In the genomic region with DNA sequence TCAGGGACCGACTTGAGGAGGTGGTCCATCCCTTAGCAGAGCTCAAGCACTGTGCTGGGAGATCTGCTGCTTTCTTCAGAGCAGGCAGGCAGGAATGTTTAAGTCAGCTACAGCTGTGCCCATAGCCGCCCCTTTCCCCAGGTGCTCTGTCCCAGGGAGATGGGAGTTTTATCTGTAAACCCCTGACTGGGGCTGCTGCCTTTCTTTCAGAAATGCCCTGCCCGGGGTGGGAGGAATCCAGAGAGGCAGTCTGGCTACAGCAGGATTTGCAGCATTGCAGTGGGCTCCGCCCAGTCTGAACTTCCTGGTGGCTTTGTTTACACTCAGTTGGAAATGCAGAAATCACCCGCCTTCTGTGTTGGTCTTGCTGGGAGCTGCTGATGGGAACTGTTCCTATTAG, we compare ENCODE assay signal across 1 cellular context.
TF ChIP-seq lines count a peak whose summit lies in the region.

No MANE protein-coding gene starts in this region.

TF ChIP-seq in GM23338, 12 proteins besides CTCF, POLR2A, EP300 and RAD21 (continued from another document):
- TF ChIP-seq, protein P1, sequence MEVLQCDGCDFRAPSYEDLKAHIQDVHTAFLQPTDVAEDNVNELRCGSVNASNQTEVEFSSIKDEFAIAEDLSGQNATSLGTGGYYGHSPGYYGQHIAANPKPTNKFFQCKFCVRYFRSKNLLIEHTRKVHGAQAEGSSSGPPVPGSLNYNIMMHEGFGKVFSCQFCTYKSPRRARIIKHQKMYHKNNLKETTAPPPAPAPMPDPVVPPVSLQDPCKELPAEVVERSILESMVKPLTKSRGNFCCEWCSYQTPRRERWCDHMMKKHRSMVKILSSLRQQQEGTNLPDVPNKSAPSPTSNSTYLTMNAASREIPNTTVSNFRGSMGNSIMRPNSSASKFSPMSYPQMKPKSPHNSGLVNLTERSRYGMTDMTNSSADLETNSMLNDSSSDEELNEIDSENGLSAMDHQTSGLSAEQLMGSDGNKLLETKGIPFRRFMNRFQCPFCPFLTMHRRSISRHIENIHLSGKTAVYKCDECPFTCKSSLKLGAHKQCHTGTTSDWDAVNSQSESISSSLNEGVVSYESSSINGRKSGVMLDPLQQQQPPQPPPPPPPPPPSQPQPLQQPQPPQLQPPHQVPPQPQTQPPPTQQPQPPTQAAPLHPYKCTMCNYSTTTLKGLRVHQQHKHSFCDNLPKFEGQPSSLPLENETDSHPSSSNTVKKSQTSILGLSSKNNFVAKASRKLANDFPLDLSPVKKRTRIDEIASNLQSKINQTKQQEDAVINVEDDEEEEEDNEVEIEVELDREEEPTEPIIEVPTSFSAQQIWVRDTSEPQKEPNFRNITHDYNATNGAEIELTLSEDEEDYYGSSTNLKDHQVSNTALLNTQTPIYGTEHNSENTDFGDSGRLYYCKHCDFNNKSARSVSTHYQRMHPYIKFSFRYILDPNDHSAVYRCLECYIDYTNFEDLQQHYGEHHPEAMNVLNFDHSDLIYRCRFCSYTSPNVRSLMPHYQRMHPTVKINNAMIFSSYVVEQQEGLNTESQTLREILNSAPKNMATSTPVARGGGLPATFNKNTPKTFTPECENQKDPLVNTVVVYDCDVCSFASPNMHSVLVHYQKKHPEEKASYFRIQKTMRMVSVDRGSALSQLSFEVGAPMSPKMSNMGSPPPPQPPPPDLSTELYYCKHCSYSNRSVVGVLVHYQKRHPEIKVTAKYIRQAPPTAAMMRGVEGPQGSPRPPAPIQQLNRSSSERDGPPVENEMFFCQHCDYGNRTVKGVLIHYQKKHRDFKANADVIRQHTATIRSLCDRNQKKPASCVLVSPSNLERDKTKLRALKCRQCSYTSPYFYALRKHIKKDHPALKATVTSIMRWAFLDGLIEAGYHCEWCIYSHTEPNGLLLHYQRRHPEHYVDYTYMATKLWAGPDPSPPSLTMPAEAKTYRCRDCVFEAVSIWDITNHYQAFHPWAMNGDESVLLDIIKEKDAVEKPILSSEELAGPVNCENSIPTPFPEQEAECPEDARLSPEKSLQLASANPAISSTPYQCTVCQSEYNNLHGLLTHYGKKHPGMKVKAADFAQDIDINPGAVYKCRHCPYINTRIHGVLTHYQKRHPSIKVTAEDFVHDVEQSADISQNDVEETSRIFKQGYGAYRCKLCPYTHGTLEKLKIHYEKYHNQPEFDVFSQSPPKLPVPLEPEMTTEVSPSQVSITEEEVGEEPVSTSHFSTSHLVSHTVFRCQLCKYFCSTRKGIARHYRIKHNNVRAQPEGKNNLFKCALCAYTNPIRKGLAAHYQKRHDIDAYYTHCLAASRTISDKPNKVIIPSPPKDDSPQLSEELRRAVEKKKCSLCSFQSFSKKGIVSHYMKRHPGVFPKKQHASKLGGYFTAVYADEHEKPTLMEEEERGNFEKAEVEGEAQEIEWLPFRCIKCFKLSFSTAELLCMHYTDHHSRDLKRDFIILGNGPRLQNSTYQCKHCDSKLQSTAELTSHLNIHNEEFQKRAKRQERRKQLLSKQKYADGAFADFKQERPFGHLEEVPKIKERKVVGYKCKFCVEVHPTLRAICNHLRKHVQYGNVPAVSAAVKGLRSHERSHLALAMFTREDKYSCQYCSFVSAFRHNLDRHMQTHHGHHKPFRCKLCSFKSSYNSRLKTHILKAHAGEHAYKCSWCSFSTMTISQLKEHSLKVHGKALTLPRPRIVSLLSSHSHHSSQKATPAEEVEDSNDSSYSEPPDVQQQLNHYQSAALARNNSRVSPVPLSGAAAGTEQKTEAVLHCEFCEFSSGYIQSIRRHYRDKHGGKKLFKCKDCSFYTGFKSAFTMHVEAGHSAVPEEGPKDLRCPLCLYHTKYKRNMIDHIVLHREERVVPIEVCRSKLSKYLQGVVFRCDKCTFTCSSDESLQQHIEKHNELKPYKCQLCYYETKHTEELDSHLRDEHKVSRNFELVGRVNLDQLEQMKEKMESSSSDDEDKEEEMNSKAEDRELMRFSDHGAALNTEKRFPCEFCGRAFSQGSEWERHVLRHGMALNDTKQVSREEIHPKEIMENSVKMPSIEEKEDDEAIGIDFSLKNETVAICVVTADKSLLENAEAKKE (CRISPR knock-in tag; IDR thresholded peaks at IDR 0.05) = no peak
- TF ChIP-seq ZNF331 (CRISPR knock-in tag; IDR thresholded peaks at IDR 0.05; ENCODE audit: low read depth) (no peak), POLR2AphosphoS5 (IDR thresholded peaks at IDR 0.05; ENCODE audit: low read depth) (no peak), CREB1 (CRISPR knock-in tag; IDR thresholded peaks at IDR 0.05; ENCODE audit: low read depth) (no peak)
- TF ChIP-seq, protein P2, sequence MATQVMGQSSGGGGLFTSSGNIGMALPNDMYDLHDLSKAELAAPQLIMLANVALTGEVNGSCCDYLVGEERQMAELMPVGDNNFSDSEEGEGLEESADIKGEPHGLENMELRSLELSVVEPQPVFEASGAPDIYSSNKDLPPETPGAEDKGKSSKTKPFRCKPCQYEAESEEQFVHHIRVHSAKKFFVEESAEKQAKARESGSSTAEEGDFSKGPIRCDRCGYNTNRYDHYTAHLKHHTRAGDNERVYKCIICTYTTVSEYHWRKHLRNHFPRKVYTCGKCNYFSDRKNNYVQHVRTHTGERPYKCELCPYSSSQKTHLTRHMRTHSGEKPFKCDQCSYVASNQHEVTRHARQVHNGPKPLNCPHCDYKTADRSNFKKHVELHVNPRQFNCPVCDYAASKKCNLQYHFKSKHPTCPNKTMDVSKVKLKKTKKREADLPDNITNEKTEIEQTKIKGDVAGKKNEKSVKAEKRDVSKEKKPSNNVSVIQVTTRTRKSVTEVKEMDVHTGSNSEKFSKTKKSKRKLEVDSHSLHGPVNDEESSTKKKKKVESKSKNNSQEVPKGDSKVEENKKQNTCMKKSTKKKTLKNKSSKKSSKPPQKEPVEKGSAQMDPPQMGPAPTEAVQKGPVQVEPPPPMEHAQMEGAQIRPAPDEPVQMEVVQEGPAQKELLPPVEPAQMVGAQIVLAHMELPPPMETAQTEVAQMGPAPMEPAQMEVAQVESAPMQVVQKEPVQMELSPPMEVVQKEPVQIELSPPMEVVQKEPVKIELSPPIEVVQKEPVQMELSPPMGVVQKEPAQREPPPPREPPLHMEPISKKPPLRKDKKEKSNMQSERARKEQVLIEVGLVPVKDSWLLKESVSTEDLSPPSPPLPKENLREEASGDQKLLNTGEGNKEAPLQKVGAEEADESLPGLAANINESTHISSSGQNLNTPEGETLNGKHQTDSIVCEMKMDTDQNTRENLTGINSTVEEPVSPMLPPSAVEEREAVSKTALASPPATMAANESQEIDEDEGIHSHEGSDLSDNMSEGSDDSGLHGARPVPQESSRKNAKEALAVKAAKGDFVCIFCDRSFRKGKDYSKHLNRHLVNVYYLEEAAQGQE (IDR thresholded peaks at IDR 0.05; ENCODE audit: unreplicated experiment) = no peak
- TF ChIP-seq, protein P3, sequence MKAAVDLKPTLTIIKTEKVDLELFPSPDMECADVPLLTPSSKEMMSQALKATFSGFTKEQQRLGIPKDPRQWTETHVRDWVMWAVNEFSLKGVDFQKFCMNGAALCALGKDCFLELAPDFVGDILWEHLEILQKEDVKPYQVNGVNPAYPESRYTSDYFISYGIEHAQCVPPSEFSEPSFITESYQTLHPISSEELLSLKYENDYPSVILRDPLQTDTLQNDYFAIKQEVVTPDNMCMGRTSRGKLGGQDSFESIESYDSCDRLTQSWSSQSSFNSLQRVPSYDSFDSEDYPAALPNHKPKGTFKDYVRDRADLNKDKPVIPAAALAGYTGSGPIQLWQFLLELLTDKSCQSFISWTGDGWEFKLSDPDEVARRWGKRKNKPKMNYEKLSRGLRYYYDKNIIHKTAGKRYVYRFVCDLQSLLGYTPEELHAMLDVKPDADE (IDR thresholded peaks at IDR 0.05) = no peak
